1 cellular context compared by ENCODE assay signal in the genomic region with DNA sequence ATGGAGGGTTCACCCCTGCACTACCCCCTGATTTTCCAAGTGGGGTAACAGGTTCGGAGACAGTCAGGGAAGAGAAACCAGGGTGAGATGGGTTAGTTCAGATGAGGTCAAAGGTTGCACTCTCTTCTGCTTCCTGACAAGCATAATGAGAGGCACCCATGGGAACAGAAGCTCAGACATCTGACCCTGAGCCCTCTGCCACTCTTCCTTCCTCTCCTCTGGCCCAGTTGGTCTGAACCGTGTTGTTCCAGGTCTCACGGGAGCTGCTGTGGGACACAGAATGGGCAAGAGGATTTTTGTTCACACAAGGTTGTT.
TF ChIP-seq lines count a peak whose summit lies in the region.

No MANE protein-coding gene starts in this region.

TF ChIP-seq in endothelial cell of umbilical vein, 7 proteins besides CTCF, POLR2A, EP300 and RAD21:
- TF ChIP-seq JUN (IDR thresholded peaks at IDR 0.05; ENCODE audit: borderline replicate concordance, insufficient read depth, insufficient read length, low read depth) (no peak), POLR2AphosphoS5 (IDR thresholded peaks at IDR 0.05; ENCODE audit: insufficient read depth, low read depth, low read length) (no peak), GATA2 (IDR thresholded peaks at IDR 0.05; ENCODE audit: insufficient read depth, insufficient read length, low read depth, low read length) (no peak), EZH2 (IDR thresholded peaks at IDR 0.05; ENCODE audit: borderline replicate concordance, low read depth, low read length, severe bottlenecking) (no peak), MYC (IDR thresholded peaks at IDR 0.05; ENCODE audit: low read depth, low read length) (no peak), FOS (IDR thresholded peaks at IDR 0.05; ENCODE audit: borderline replicate concordance, insufficient read depth, low read length) (no peak)
- TF ChIP-seq, protein P1, sequence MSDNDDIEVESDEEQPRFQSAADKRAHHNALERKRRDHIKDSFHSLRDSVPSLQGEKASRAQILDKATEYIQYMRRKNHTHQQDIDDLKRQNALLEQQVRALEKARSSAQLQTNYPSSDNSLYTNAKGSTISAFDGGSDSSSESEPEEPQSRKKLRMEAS (IDR thresholded peaks at IDR 0.05; ENCODE audit: insufficient read depth, insufficient read length) = no peak
